ENCODE assay signal across 17 cellular contexts in the genomic region with DNA sequence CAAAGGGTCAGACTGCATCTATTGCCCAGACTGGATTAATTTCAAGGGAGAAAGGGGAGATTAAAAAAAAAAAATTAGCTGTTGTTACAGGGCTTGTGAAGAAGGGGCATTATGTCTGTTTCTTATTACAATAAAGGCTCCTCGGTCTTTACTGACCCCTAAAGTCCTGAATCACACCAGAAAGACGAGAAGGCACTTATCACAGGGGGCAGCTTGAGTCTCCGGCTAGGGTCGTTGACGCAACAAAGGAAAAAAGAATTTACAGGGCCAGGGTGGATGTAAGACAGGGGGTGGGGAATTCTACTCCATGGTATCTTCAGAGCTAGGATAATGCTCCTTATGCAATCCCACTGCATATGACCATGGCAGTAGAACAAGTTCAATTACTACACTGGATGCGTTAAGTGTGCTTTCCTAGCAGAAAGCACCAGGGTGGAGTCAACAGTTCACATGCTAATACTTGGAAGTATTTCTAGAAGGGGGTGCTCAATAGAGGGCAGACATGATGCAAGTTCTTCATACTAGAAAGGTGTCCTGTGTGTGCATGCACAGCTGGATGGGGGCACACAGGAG. TPM values are rescaled to one million over a fixed set of nuclear protein-coding genes. Genes with fewer than 3 reads are reported as not detected.
DNase-seq lines count a peak whose midpoint lies in the region; ATAC-seq and TF ChIP-seq lines count a peak whose summit lies in the region.
"Had no signal": no experiment of that assay in that cellular context is flagged by ENCODE, and none has a peak within 500 bp of the region (broad histone marks: within the 10 kb centered on the region; RNA-seq: fewer than 3 reads in every experiment).

No MANE protein-coding gene starts in this region.

- H3K27ac Mint-ChIP-seq in T-helper 1 cell treated with Interleukin-12 subunit alpha and Interleukin-12 subunit beta and Interleukin-4 antibody, amounts not matched to agents 30 μg/mL and 1 μg/mL, for 36 hours: peak overlapping the region; percentile 10
- H3K27ac Mint-ChIP-seq in effector memory CD8-positive, alpha-beta T cell: peak overlapping the region; percentile 59 to 70
- peak overlapping the region; percentile 69 for H3K27ac Mint-ChIP-seq in progenitor cell of endocrine pancreas

- H3K4me1 ChIP-seq in HUES6 (ENCODE audit: control insufficient read depth, insufficient read depth, low read length): peaks cover 11% of the 10 kb centered on the region; the same call in 1 of the 2 replicates
- no peaks in the 10 kb centered on the region for H3K4me1 ChIP-seq in PC-3 (ENCODE audit: insufficient read depth, low read length)
- H3K4me1 ChIP-seq: testis had no signal

- H2AFZ ChIP-seq in PC-3 (ENCODE audit: low read length): no peak overlapping the region

- DNase-seq in T-helper 1 cell (no peak), progenitor cell of endocrine pancreas (ENCODE audit: low spot score, unreplicated experiment) (no peak), PC-3 (no peak)
- no peak for DNase-seq in effector memory CD8-positive, alpha-beta T cell
- DNase-seq in effector CD8-positive, alpha-beta T cell (lab: John Stamatoyannopoulos, UW): no peak
- DNase-seq: activated CD4-positive, alpha-beta T cell treated with anti-CD3 and anti-CD28 coated beads, Interleukin-2, amount 50 U/mL, for 4 hours; DMS 273 treated with DMSO at 0.1 percent for 48 hours; effector CD4-positive, alpha-beta T cell; GOT3; NCI-H1694; NK-92 treated with Interleukin-12 subunit alpha and Interleukin-12 subunit beta, amount 100 ng/mL, for 24 hours; testis had no signal

- H3K4me3 ChIP-seq in HUES6 (ENCODE audit: low read depth, low read length) (no peak overlapping the region), PC-3 (ENCODE audit: low read length) (no peak overlapping the region)
- H3K4me3 ChIP-seq: testis had no signal

- no peaks in the 10 kb centered on the region for H3K9me3 ChIP-seq in HUES6 (ENCODE audit: control insufficient read depth, insufficient read depth, low read depth, low read length)
- no peaks in the 10 kb centered on the region for H3K9me3 ChIP-seq in PC-3 (ENCODE audit: low read length)
- H3K9me3 ChIP-seq: testis had no signal

- H3K27ac ChIP-seq in HUES6 (ENCODE audit: low read depth, low read length) (0 out of 2 replicates have a peak overlapping the region, but pooled peaks have one; percentile 49), PC-3 (ENCODE audit: low read length) (no peak overlapping the region)

- H3K9ac ChIP-seq in HUES6 (ENCODE audit: low read length): no peak overlapping the region
- H3K9ac ChIP-seq in PC-3 (ENCODE audit: low read length): no peak overlapping the region

- H3K27me3 Mint-ChIP-seq in T-helper 1 cell treated with Interleukin-12 subunit alpha and Interleukin-12 subunit beta and Interleukin-4 antibody, amounts not matched to agents 30 μg/mL and 1 μg/mL, for 36 hours (ENCODE audit: low read depth): no peaks in the 10 kb centered on the region
- no peaks in the 10 kb centered on the region for H3K27me3 Mint-ChIP-seq in effector memory CD8-positive, alpha-beta T cell
- no peaks in the 10 kb centered on the region for H3K27me3 Mint-ChIP-seq in progenitor cell of endocrine pancreas

- no peak overlapping the region for H3K4me2 ChIP-seq in PC-3 (ENCODE audit: low read length)

- H3K79me2 ChIP-seq in PC-3 (ENCODE audit: low read length): 0 out of 2 replicates have a peak, but pooled peaks cover 8% of the 10 kb centered on the region

- H3K36me3 ChIP-seq in HUES6 (ENCODE audit: control insufficient read depth, insufficient read depth, low read length): peaks cover 97% of the 10 kb centered on the region
- H3K36me3 ChIP-seq in PC-3 (ENCODE audit: low read depth, low read length): peaks cover 85% of the 10 kb centered on the region

- CTCF ChIA-PET in PC-3 (lab: Charles Lee): interaction anchor here (0.7 kb wide), 1 partner anchor 38 kb away, joined by 4 read pairs; no protein-coding TSS in a partner anchor

- H3F3A ChIP-seq in PC-3 (ENCODE audit: low read length, unreplicated experiment): peaks cover 5% of the 10 kb centered on the region

- TF ChIP-seq CTCF in progenitor cell of endocrine pancreas (IDR thresholded peaks at IDR 0.05; ENCODE audit: unreplicated experiment) (no peak), PC-3 (conservative IDR thresholded peaks at IDR 0.05; ENCODE audit: low read depth, low read length) (no peak)

- H3K9me2 ChIP-seq in PC-3 (replicated peaks; ENCODE audit: low read length): no peaks in the 10 kb centered on the region

- no peak overlapping the region for H3K4me3 Mint-ChIP-seq in T-helper 1 cell treated with Interleukin-12 subunit alpha and Interleukin-12 subunit beta and Interleukin-4 antibody, amounts not matched to agents 30 μg/mL and 1 μg/mL, for 36 hours
- H3K4me3 Mint-ChIP-seq in effector memory CD8-positive, alpha-beta T cell: no peak overlapping the region
- no peak overlapping the region for H3K4me3 Mint-ChIP-seq in progenitor cell of endocrine pancreas (ENCODE audit: low read depth)

- POLR2A ChIA-PET in PC-3 (lab: Charles Lee; ENCODE audit: unreplicated experiment): no interaction called here

- ATAC-seq in effector memory CD8-positive, alpha-beta T cell (replicated peaks): no peak
- ATAC-seq in PC-3 (no peak), HG02571 (IDR thresholded peaks at IDR 0.05; ENCODE audit: unreplicated experiment) (no peak)
- ATAC-seq: left lobe of liver had no signal

- no peaks in the 10 kb centered on the region for H3K27me3 ChIP-seq in HUES6 (ENCODE audit: control insufficient read depth, insufficient read depth, low read length)
- H3K27me3 ChIP-seq in PC-3 (ENCODE audit: low read length): no peaks in the 10 kb centered on the region
- H3K27me3 ChIP-seq: testis had no signal

- BruUV-seq in PC-3 (replicated peaks; lab: Mats Ljungman, UMichigan): no TSS peak

- H3K36me3 Mint-ChIP-seq in T-helper 1 cell treated with Interleukin-12 subunit alpha and Interleukin-12 subunit beta and Interleukin-4 antibody, amounts not matched to agents 30 μg/mL and 1 μg/mL, for 36 hours (ENCODE audit: low read depth): peaks cover 61% of the 10 kb centered on the region
- H3K36me3 Mint-ChIP-seq in effector memory CD8-positive, alpha-beta T cell (ENCODE audit: insufficient read depth): peaks cover 99% of the 10 kb centered on the region
- H3K36me3 Mint-ChIP-seq in progenitor cell of endocrine pancreas (ENCODE audit: insufficient read depth): peaks cover 54% of the 10 kb centered on the region

- H4K20me1 ChIP-seq in PC-3 (ENCODE audit: low read length): peaks cover 16% of the 10 kb centered on the region; the same call in 1 of the 2 replicates

- H3K4me1 Mint-ChIP-seq in T-helper 1 cell treated with Interleukin-12 subunit alpha and Interleukin-12 subunit beta and Interleukin-4 antibody, amounts not matched to agents 30 μg/mL and 1 μg/mL, for 36 hours (ENCODE audit: low read depth): peaks cover 43% of the 10 kb centered on the region
- peaks cover 7 to 35% of the 10 kb centered on the region in 2 donors for H3K4me1 Mint-ChIP-seq in effector memory CD8-positive, alpha-beta T cell (ENCODE audit: low read depth in 2 of 2)
- no peaks in the 10 kb centered on the region for H3K4me1 Mint-ChIP-seq in progenitor cell of endocrine pancreas (ENCODE audit: low read depth)

- intact Hi-C loops in PC-3 (cut with micrococcal nuclease): no loop called here

- H3K9me3 Mint-ChIP-seq in T-helper 1 cell treated with Interleukin-12 subunit alpha and Interleukin-12 subunit beta and Interleukin-4 antibody, amounts not matched to agents 30 μg/mL and 1 μg/mL, for 36 hours: no peaks in the 10 kb centered on the region
- no peaks in the 10 kb centered on the region for H3K9me3 Mint-ChIP-seq in effector memory CD8-positive, alpha-beta T cell
- H3K9me3 Mint-ChIP-seq in progenitor cell of endocrine pancreas (ENCODE audit: low read depth): no peaks in the 10 kb centered on the region

RNA-seq across cellular contexts. Expression of a gene that starts 16.5 kb away (rescaled TPM):
- total RNA-seq in progenitor cell of endocrine pancreas: 625 and 651 TPM in 2 replicates
- 333 and 512 TPM in 2 replicates for total RNA-seq in PC-3 (2014; rRNA removed)

RNA-seq across cellular contexts. Expression of a gene that starts 21.8 kb away (rescaled TPM):
- total RNA-seq in progenitor cell of endocrine pancreas (5.7 and 6.3 TPM in 2 replicates), PC-3 (2014; rRNA removed) (17.7 and 22.6 TPM in 2 replicates)

RNA-seq across cellular contexts. Expression of a gene that starts 34.6 kb away (rescaled TPM):
- total RNA-seq in progenitor cell of endocrine pancreas: 1.7 and 2.2 TPM in 2 replicates
- not detected in 2 replicates for total RNA-seq in PC-3 (2014; rRNA removed)
- total RNA-seq: left lobe of liver, posterior vena cava had no signal

Comparison
In these comparisons a context has a peak if more than half of its experiments do, and no peak if none do; other contexts are left out.
1. H3K27ac Mint-ChIP-seq: peak in every context shown above with its lines; median percentile 69 in progenitor cell of endocrine pancreas; 64 in effector memory CD8-positive, alpha-beta T cell; 10 in T-helper 1 cell treated with Interleukin-12 subunit alpha and Interleukin-12 subunit beta and Interleukin-4 antibody, amounts not matched to agents 30 μg/mL and 1 μg/mL, for 36 hours.